9 cellular contexts compared by ENCODE assay signal in the genomic region with DNA sequence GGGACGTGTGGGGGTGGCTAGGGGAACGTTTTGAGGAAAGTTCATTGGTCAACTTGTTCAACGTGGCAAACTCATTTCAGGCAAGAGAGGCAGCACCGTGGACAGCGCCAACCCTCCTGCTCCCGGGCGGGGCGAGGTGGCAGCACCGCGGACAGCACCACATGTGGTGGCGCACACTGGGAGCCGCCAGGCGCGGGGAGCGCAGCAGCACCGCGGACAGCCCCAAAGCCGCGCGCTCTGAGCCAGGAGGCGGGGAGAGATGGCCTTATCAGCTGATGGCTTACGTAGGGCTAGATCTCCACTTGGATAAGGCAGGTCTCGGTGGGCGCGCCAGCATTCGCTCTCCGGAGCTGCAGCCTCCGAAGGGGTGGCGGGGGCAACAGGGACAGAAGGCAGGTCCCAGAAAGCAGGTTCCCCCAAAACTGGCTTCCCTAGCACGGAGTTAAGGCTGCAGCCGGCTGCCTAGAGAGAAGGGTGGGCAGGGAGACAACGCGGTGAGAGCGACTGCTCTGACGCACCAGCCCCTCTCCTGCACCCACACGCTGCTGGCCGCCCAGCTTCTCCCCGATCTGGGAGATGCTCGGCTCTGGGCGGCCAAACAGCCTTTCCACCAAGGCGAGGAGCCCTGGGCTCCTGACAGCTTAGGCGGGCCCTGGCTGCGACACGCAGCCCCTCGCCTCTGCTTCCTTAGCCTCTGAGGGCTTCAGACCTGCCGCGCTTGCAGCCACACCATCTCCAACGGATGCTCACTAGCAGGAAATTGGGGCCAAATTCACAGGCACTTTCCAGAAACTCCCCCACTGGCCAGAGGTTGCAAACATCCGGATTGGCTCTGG. TPM values are rescaled to one million over a fixed set of nuclear protein-coding genes. Genes with fewer than 3 reads are reported as not detected.
DNase-seq lines count a peak whose midpoint lies in the region; ATAC-seq, FAIRE-seq and TF ChIP-seq lines count a peak whose summit lies in the region.
"Had no signal": no experiment of that assay in that cellular context is flagged by ENCODE, and none has a peak within 500 bp of the region (broad histone marks: within the 10 kb centered on the region; RNA-seq: fewer than 3 reads in every experiment).

A gene (plus strand): TSS at position 333 of the 836 bp plus-strand sequence. CDS start 576 bp downstream, outside the sequence.

- H3K4me3 Mint-ChIP-seq in activated CD4-positive, alpha-beta T cell treated with anti-CD3 and anti-CD28 coated beads for 36 hours: no peak within 1 kb of the TSS

- peak; percentile 24 for TF ChIP-seq CTCF in kidney (IDR thresholded peaks at IDR 0.05; ENCODE audit: borderline replicate concordance, extremely low read depth, insufficient read depth)

- no peak within 1 kb of the TSS for H3K27ac Mint-ChIP-seq in activated CD4-positive, alpha-beta T cell treated with anti-CD3 and anti-CD28 coated beads for 36 hours

- no peaks in the 10 kb centered on the region for H3K36me3 ChIP-seq in kidney (ENCODE audit: control insufficient read depth in 1 of 2, insufficient read depth in 2 of 2, low read length in 2 of 2)

- H3K4me1 ChIP-seq in kidney (ENCODE audit: control insufficient read depth in 1 of 2, insufficient read depth in 1 of 2, low read depth in 1 of 2, low read length in 2 of 2): no peaks in the 10 kb centered on the region

- intact Hi-C loops in activated CD4-positive, alpha-beta T cell treated with anti-CD3 and anti-CD28 coated beads for 36 hours (cut with DNase I, micrococcal nuclease): loop anchor here in 1 of 2 experiments (1.0 to 5.0 kb wide), 4 partner anchors 67 to 272 kb away; a partner anchor contains a TSS
- intact Hi-C loops in kidney (cut with DNase I): no loop called here

- POLR2A ChIA-PET in activated CD4-positive, alpha-beta T cell treated with anti-CD3 and anti-CD28 coated beads for 36 hours (lab: Charles Lee): no interaction called here

- ATAC-seq in activated CD4-positive, alpha-beta T cell treated with anti-CD3 and anti-CD28 coated beads for 36 hours: peak; percentile 100

- no peaks in the 10 kb centered on the region for H3K9me3 ChIP-seq in kidney (ENCODE audit: control insufficient read depth in 1 of 2, low read length in 2 of 2)

- DNase-seq in GM04504 (ENCODE audit: low read depth) (peak; percentile 51), GOT3 (lab: John Stamatoyannopoulos, UW) (peak; percentile 53), LHCN-M2 (ENCODE audit: low read depth) (peak; percentile 89), cerebellar cortex (ENCODE audit: low spot score) (peak; percentile 78), kidney (peak; percentile 93), DMS153 treated with DMSO at 0.1 percent for 48 hours (lab: John Stamatoyannopoulos, UW; ENCODE audit: unreplicated experiment) (no peak)
- peak; percentile 93 for DNase-seq in activated CD4-positive, alpha-beta T cell treated with anti-CD3 and anti-CD28 coated beads for 36 hours
- peak; percentile 44 for DNase-seq in stimulated activated CD4-positive, alpha-beta T cell treated with anti-CD3 and anti-CD28 coated beads, Interleukin-2, amount 100 ng/mL, for 4 hours (ENCODE audit: low read depth)

- no peak within 1 kb of the TSS for H3K9ac ChIP-seq in kidney (ENCODE audit: low read length in 2 of 2)

- no peak within 1 kb of the TSS for H3K27ac ChIP-seq in kidney (ENCODE audit: low read depth in 2 of 2, low read length in 2 of 2)

- H3K36me3 Mint-ChIP-seq in activated CD4-positive, alpha-beta T cell treated with anti-CD3 and anti-CD28 coated beads for 36 hours (ENCODE audit: low read depth): no peaks in the 10 kb centered on the region

- no peaks in the 10 kb centered on the region for H3K9me3 Mint-ChIP-seq in activated CD4-positive, alpha-beta T cell treated with anti-CD3 and anti-CD28 coated beads for 36 hours (ENCODE audit: low read depth)

- H3K27me3 Mint-ChIP-seq in activated CD4-positive, alpha-beta T cell treated with anti-CD3 and anti-CD28 coated beads for 36 hours: peaks cover 31% of the 10 kb centered on the region

- no peaks in the 10 kb centered on the region for H3K4me1 Mint-ChIP-seq in activated CD4-positive, alpha-beta T cell treated with anti-CD3 and anti-CD28 coated beads for 36 hours

- CTCF ChIA-PET in activated CD4-positive, alpha-beta T cell treated with anti-CD3 and anti-CD28 coated beads for 36 hours (lab: Charles Lee): no interaction called here

- H3K4me3 ChIP-seq in kidney (ENCODE audit: low read length in 2 of 2): no peak within 1 kb of the TSS

- FAIRE-seq in kidney (lab: Jason Lieb, UNC): no peak
- FAIRE-seq: islet of Langerhans had no signal

RNA-seq across cellular contexts. Expression of the gene that starts here (rescaled TPM):
- total RNA-seq in LHCN-M2 (2014; rRNA removed) (not detected in 2 replicates), kidney (not detected)
- polyA plus RNA-seq in LHCN-M2 (2012): not detected
- not detected for total RNA-seq in activated CD4-positive, alpha-beta T cell treated with anti-CD3 and anti-CD28 coated beads for 36 hours
- polyA plus RNA-seq in kidney (ENCODE audit: insufficient read depth, low read depth, low replicate concordance): not detected

Comparison
In these comparisons a context has a peak if more than half of its experiments do, and no peak if none do; other contexts are left out.
1. Peak in DNase-seq in LHCN-M2; RNA of the gene not detected or under 1 TPM.
2. Peak in DNase-seq and ATAC-seq in activated CD4-positive, alpha-beta T cell treated with anti-CD3 and anti-CD28 coated beads for 36 hours; RNA of the gene not detected or under 1 TPM.
3. Peak in DNase-seq in kidney; RNA of the gene not detected or under 1 TPM.